2 cellular contexts compared by ENCODE assay signal in genomic region chr16:85145734-85146531, GRCh38.
TF ChIP-seq lines count a peak whose summit lies in the region.

No MANE protein-coding gene starts in this region.

TF ChIP-seq in HepG2, 621 proteins besides CTCF, POLR2A, EP300 and RAD21 (continued from another document and continues in another):
- TF ChIP-seq MAZ (IDR thresholded peaks at IDR 0.05; ENCODE audit: borderline replicate concordance, low read depth, low read length), result no peak
- TF ChIP-seq MAZ (CRISPR knock-in tag; IDR thresholded peaks at IDR 0.05; ENCODE audit: low read depth), result no peak
- TF ChIP-seq TFDP1 (CRISPR knock-in tag; IDR thresholded peaks at IDR 0.05; ENCODE audit: borderline replicate concordance), result no peak
- no peak for TF ChIP-seq HIVEP1 (CRISPR knock-in tag; IDR thresholded peaks at IDR 0.05)
- no peak for TF ChIP-seq PHF8 (CRISPR knock-in tag; IDR thresholded peaks at IDR 0.05)
- no peak for TF ChIP-seq AHR (CRISPR knock-in tag; IDR thresholded peaks at IDR 0.05)
- no peak for TF ChIP-seq GZF1 (CRISPR knock-in tag; IDR thresholded peaks at IDR 0.05)
- no peak for TF ChIP-seq ZBTB26 (CRISPR knock-in tag; IDR thresholded peaks at IDR 0.05; ENCODE audit: borderline replicate concordance)
- TF ChIP-seq TAF1 (CRISPR knock-in tag; IDR thresholded peaks at IDR 0.05), result 0 out of 2 replicates have a peak, but pooled peaks have one; percentile 17
- no peak for TF ChIP-seq ZIK1 (CRISPR knock-in tag; IDR thresholded peaks at IDR 0.05; ENCODE audit: borderline replicate concordance, low read depth)
- TF ChIP-seq ZNF10 (CRISPR knock-in tag; IDR thresholded peaks at IDR 0.05; ENCODE audit: borderline replicate concordance, low read depth), result no peak
- TF ChIP-seq ZNF362 (CRISPR knock-in tag; IDR thresholded peaks at IDR 0.05; ENCODE audit: borderline replicate concordance), result no peak
- no peak for TF ChIP-seq ZBTB4 (CRISPR knock-in tag; IDR thresholded peaks at IDR 0.05; ENCODE audit: borderline replicate concordance)
- TF ChIP-seq CBX5 (CRISPR knock-in tag; IDR thresholded peaks at IDR 0.05; ENCODE audit: borderline replicate concordance), result no peak
- TF ChIP-seq TFAP4 (IDR thresholded peaks at IDR 0.05; ENCODE audit: borderline replicate concordance, low read depth), result no peak
- peak; percentile 63 for TF ChIP-seq PATZ1 (CRISPR knock-in tag; IDR thresholded peaks at IDR 0.05)
- TF ChIP-seq ZNF891 (CRISPR knock-in tag; IDR thresholded peaks at IDR 0.05), result no peak
- no peak for TF ChIP-seq SOX13 (IDR thresholded peaks at IDR 0.05)
- TF ChIP-seq SOX13 (CRISPR knock-in tag; conservative IDR thresholded peaks at IDR 0.05 in 1 of 2, IDR thresholded peaks at IDR 0.05 in 1 of 2), result no peak

TF ChIP-seq in HEK293T, 16 proteins besides CTCF, POLR2A, EP300 and RAD21 (continued from another document):
- TF ChIP-seq PKNOX1 (IDR thresholded peaks at IDR 0.05), result no peak
- no peak for TF ChIP-seq L3MBTL2 (conservative IDR thresholded peaks at IDR 0.05)
- no peak for TF ChIP-seq ZNF384 (IDR thresholded peaks at IDR 0.05)
- TF ChIP-seq SUZ12 (IDR thresholded peaks at IDR 0.05), result no peak
- no peak for TF ChIP-seq ELF4 (IDR thresholded peaks at IDR 0.05)
- TF ChIP-seq SP1 (IDR thresholded peaks at IDR 0.05), result no peak
- TF ChIP-seq CTBP1 (IDR thresholded peaks at IDR 0.05; ENCODE audit: borderline replicate concordance), result no peak
- TF ChIP-seq BHLHE40 (IDR thresholded peaks at IDR 0.05; ENCODE audit: borderline replicate concordance), result no peak
- TF ChIP-seq TARDBP (IDR thresholded peaks at IDR 0.05), result no peak
- TF ChIP-seq FOXK2 (IDR thresholded peaks at IDR 0.05), result no peak
- no peak for TF ChIP-seq FOXM1 (IDR thresholded peaks at IDR 0.05; ENCODE audit: borderline replicate concordance)
- TF ChIP-seq ARNT (IDR thresholded peaks at IDR 0.05), result no peak
